1 cellular context compared by ENCODE assay signal in the genomic region with DNA sequence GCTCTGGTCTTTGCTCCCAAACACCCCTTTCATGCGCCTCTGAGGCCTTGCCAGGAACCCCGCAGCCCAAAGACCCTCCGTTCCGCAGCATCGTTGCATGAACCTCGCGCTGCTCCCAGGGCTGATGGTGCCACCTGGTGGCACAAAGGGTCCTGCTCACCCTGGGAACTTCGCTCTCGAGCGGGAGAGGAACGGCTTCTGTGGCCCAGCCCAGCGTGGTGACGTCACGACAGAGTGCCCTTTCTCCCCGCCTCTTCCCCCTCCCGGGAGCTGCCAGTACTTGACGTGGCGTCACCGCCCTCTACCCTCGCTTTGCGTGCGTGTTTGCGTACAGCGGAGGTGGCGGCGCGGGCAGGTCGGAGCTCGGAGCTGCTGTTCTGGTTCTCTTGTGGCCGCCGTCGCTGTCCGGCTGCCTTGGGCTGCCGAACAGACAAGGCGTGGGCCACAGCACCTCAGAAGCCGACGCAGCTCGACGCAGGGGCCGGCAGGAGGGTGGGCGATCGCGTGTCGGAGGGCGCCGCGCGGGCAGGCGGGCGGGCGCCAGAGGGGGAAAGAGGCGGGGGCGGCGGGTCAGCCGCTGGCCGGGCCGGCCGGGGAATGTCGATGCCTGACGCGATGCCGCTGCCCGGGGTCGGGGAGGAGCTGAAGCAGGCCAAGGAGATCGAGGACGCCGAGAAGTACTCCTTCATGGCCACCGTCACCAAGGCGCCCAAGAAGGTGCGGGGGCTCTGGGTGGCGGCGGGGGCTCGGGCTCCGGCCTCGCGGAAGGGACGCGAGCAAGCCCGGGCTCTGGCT.
TF ChIP-seq lines count a peak whose summit lies in the region.

A gene (plus strand): TSS at position 310 of the 795 bp plus-strand sequence. CDS start 288 bp downstream, at position 598.

TF ChIP-seq in HEK293, 187 proteins besides CTCF, POLR2A, EP300 and RAD21 (continued from another document and continues in another):
- TF ChIP-seq, protein P1, sequence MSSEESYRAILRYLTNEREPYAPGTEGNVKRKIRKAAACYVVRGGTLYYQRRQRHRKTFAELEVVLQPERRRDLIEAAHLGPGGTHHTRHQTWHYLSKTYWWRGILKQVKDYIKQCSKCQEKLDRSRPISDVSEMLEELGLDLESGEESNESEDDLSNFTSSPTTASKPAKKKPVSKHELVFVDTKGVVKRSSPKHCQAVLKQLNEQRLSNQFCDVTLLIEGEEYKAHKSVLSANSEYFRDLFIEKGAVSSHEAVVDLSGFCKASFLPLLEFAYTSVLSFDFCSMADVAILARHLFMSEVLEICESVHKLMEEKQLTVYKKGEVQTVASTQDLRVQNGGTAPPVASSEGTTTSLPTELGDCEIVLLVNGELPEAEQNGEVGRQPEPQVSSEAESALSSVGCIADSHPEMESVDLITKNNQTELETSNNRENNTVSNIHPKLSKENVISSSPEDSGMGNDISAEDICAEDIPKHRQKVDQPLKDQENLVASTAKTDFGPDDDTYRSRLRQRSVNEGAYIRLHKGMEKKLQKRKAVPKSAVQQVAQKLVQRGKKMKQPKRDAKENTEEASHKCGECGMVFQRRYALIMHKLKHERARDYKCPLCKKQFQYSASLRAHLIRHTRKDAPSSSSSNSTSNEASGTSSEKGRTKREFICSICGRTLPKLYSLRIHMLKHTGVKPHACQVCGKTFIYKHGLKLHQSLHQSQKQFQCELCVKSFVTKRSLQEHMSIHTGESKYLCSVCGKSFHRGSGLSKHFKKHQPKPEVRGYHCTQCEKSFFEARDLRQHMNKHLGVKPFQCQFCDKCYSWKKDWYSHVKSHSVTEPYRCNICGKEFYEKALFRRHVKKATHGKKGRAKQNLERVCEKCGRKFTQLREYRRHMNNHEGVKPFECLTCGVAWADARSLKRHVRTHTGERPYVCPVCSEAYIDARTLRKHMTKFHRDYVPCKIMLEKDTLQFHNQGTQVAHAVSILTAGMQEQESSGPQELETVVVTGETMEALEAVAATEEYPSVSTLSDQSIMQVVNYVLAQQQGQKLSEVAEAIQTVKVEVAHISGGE (tag by site-specific recombination; conservative IDR thresholded peaks at IDR 0.05; ENCODE audit: low read depth): no peak
- TF ChIP-seq ZNF514 (tag by site-specific recombination; IDR thresholded peaks at IDR 0.05) (no peak), GLIS1 (tag by site-specific recombination; IDR thresholded peaks at IDR 0.05) (peak; percentile 78), ZNF2 (tag by site-specific recombination; IDR thresholded peaks at IDR 0.05) (peak; percentile 96), ZNF558 (tag by site-specific recombination; IDR thresholded peaks at IDR 0.05) (peak; percentile 39; the same call in 1 of the 2 replicates), GLI4 (tag by site-specific recombination; IDR thresholded peaks at IDR 0.05) (0 out of 2 replicates have a peak, but pooled peaks have one; percentile 13), ZNF223 (tag by site-specific recombination; IDR thresholded peaks at IDR 0.05) (no peak), SP7 (tag by site-specific recombination; IDR thresholded peaks at IDR 0.05) (peak; percentile 87), SALL2 (tag by site-specific recombination; IDR thresholded peaks at IDR 0.05; ENCODE audit: borderline replicate concordance) (no peak), ZNF707 (tag by site-specific recombination; IDR thresholded peaks at IDR 0.05) (no peak), ZNF664 (tag by site-specific recombination; IDR thresholded peaks at IDR 0.05) (no peak), YY1 (tag by site-specific recombination; IDR thresholded peaks at IDR 0.05) (peak; percentile 78; the same call in 1 of the 2 replicates), ZNF266 (tag by site-specific recombination; IDR thresholded peaks at IDR 0.05; ENCODE audit: low read depth) (no peak), ZFP3 (tag by site-specific recombination; IDR thresholded peaks at IDR 0.05; ENCODE audit: low read depth) (no peak), ZBTB20 (tag by site-specific recombination; IDR thresholded peaks at IDR 0.05) (peak; percentile 83), ZNF146 (tag by site-specific recombination; IDR thresholded peaks at IDR 0.05) (no peak), ZNF23 (tag by site-specific recombination; IDR thresholded peaks at IDR 0.05; ENCODE audit: borderline replicate concordance) (no peak), TCF7L2 (IDR thresholded peaks at IDR 0.05; ENCODE audit: borderline replicate concordance, low read depth, low read length) (no peak), KLF10 (tag by site-specific recombination; IDR thresholded peaks at IDR 0.05) (no peak), ZNF24 (tag by site-specific recombination; IDR thresholded peaks at IDR 0.05) (peak; percentile 52; the same call in 1 of the 2 replicates), ZNF747 (tag by site-specific recombination; IDR thresholded peaks at IDR 0.05) (no peak), ZNF19 (tag by site-specific recombination; IDR thresholded peaks at IDR 0.05; ENCODE audit: low read depth) (no peak), ZNF585B (tag by site-specific recombination; IDR thresholded peaks at IDR 0.05) (no peak), ZNF292 (tag by site-specific recombination; IDR thresholded peaks at IDR 0.05; ENCODE audit: borderline replicate concordance, low read depth) (no peak), ZNF596 (tag by site-specific recombination; IDR thresholded peaks at IDR 0.05) (no peak), PRDM1 (tag by site-specific recombination; IDR thresholded peaks at IDR 0.05) (peak; percentile 53; the same call in 1 of the 2 replicates), ZNF777 (tag by site-specific recombination; IDR thresholded peaks at IDR 0.05; ENCODE audit: borderline replicate concordance) (no peak), ZFP69B (tag by site-specific recombination; IDR thresholded peaks at IDR 0.05) (peak; percentile 15; the same call in 1 of the 2 replicates), BCL11B (tag by site-specific recombination; IDR thresholded peaks at IDR 0.05; ENCODE audit: low read depth) (no peak), WT1 (tag by site-specific recombination; IDR thresholded peaks at IDR 0.05) (peak; percentile 49; the same call in 1 of the 2 replicates), REPIN1 (tag by site-specific recombination; IDR thresholded peaks at IDR 0.05; ENCODE audit: low read depth) (no peak), ZNF354C (tag by site-specific recombination; IDR thresholded peaks at IDR 0.05; ENCODE audit: borderline replicate concordance, low read depth) (no peak), ZNF239 (tag by site-specific recombination; IDR thresholded peaks at IDR 0.05) (no peak), EGR2 (tag by site-specific recombination; IDR thresholded peaks at IDR 0.05; ENCODE audit: low read depth) (peak; percentile 94), ZNF202 (tag by site-specific recombination; IDR thresholded peaks at IDR 0.05; ENCODE audit: borderline replicate concordance) (no peak), ZNF121 (tag by site-specific recombination; IDR thresholded peaks at IDR 0.05) (no peak), ZNF169 (tag by site-specific recombination; IDR thresholded peaks at IDR 0.05) (no peak), ZNF624 (tag by site-specific recombination; IDR thresholded peaks at IDR 0.05) (no peak), ZNF600 (tag by site-specific recombination; IDR thresholded peaks at IDR 0.05) (peak; percentile 87), HOXD13 (CRISPR knock-in tag; IDR thresholded peaks at IDR 0.05; ENCODE audit: borderline replicate concordance) (no peak), ZNF610 (tag by site-specific recombination; IDR thresholded peaks at IDR 0.05; ENCODE audit: borderline replicate concordance) (no peak), ZNF548 (tag by site-specific recombination; IDR thresholded peaks at IDR 0.05) (no peak), ZNF571 (tag by site-specific recombination; IDR thresholded peaks at IDR 0.05) (no peak)
- TF ChIP-seq, protein P2, sequence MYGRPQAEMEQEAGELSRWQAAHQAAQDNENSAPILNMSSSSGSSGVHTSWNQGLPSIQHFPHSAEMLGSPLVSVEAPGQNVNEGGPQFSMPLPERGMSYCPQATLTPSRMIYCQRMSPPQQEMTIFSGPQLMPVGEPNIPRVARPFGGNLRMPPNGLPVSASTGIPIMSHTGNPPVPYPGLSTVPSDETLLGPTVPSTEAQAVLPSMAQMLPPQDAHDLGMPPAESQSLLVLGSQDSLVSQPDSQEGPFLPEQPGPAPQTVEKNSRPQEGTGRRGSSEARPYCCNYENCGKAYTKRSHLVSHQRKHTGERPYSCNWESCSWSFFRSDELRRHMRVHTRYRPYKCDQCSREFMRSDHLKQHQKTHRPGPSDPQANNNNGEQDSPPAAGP (tag by site-specific recombination; IDR thresholded peaks at IDR 0.05): peak; percentile 96
- TF ChIP-seq, protein P3, sequence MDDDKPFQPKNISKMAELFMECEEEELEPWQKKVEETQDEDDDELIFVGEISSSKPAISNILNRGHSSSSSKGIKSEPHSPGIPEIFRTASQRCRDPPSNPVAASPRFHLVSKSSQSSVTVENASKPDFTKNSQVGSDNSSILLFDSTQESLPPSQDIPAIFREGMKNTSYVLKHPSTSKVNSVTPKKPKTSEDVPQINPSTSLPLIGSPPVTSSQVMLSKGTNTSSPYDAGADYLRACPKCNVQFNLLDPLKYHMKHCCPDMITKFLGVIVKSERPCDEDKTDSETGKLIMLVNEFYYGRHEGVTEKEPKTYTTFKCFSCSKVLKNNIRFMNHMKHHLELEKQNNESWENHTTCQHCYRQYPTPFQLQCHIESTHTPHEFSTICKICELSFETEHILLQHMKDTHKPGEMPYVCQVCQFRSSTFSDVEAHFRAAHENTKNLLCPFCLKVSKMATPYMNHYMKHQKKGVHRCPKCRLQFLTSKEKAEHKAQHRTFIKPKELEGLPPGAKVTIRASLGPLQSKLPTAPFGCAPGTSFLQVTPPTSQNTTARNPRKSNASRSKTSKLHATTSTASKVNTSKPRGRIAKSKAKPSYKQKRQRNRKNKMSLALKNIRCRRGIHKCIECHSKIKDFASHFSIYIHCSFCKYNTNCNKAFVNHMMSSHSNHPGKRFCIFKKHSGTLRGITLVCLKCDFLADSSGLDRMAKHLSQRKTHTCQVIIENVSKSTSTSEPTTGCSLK (tag by site-specific recombination; IDR thresholded peaks at IDR 0.05): no peak
- TF ChIP-seq, protein P4, sequence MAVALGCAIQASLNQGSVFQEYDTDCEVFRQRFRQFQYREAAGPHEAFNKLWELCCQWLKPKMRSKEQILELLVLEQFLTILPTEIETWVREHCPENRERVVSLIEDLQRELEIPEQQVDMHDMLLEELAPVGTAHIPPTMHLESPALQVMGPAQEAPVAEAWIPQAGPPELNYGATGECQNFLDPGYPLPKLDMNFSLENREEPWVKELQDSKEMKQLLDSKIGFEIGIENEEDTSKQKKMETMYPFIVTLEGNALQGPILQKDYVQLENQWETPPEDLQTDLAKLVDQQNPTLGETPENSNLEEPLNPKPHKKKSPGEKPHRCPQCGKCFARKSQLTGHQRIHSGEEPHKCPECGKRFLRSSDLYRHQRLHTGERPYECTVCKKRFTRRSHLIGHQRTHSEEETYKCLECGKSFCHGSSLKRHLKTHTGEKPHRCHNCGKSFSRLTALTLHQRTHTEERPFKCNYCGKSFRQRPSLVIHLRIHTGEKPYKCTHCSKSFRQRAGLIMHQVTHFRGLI (tag by site-specific recombination; IDR thresholded peaks at IDR 0.05): no peak
- TF ChIP-seq, protein P5, sequence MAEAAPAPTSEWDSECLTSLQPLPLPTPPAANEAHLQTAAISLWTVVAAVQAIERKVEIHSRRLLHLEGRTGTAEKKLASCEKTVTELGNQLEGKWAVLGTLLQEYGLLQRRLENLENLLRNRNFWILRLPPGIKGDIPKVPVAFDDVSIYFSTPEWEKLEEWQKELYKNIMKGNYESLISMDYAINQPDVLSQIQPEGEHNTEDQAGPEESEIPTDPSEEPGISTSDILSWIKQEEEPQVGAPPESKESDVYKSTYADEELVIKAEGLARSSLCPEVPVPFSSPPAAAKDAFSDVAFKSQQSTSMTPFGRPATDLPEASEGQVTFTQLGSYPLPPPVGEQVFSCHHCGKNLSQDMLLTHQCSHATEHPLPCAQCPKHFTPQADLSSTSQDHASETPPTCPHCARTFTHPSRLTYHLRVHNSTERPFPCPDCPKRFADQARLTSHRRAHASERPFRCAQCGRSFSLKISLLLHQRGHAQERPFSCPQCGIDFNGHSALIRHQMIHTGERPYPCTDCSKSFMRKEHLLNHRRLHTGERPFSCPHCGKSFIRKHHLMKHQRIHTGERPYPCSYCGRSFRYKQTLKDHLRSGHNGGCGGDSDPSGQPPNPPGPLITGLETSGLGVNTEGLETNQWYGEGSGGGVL (tag by site-specific recombination; IDR thresholded peaks at IDR 0.05): peak; percentile 84
- TF ChIP-seq, protein P6, sequence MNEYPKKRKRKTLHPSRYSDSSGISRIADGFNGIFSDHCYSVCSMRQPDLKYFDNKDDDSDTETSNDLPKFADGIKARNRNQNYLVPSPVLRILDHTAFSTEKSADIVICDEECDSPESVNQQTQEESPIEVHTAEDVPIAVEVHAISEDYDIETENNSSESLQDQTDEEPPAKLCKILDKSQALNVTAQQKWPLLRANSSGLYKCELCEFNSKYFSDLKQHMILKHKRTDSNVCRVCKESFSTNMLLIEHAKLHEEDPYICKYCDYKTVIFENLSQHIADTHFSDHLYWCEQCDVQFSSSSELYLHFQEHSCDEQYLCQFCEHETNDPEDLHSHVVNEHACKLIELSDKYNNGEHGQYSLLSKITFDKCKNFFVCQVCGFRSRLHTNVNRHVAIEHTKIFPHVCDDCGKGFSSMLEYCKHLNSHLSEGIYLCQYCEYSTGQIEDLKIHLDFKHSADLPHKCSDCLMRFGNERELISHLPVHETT (tag by site-specific recombination; IDR thresholded peaks at IDR 0.05): peak; percentile 75
- TF ChIP-seq, protein P7, sequence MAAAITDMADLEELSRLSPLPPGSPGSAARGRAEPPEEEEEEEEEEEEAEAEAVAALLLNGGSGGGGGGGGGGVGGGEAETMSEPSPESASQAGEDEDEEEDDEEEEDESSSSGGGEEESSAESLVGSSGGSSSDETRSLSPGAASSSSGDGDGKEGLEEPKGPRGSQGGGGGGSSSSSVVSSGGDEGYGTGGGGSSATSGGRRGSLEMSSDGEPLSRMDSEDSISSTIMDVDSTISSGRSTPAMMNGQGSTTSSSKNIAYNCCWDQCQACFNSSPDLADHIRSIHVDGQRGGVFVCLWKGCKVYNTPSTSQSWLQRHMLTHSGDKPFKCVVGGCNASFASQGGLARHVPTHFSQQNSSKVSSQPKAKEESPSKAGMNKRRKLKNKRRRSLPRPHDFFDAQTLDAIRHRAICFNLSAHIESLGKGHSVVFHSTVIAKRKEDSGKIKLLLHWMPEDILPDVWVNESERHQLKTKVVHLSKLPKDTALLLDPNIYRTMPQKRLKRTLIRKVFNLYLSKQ (tag by site-specific recombination; IDR thresholded peaks at IDR 0.05; ENCODE audit: borderline replicate concordance): no peak
- TF ChIP-seq, protein P8, sequence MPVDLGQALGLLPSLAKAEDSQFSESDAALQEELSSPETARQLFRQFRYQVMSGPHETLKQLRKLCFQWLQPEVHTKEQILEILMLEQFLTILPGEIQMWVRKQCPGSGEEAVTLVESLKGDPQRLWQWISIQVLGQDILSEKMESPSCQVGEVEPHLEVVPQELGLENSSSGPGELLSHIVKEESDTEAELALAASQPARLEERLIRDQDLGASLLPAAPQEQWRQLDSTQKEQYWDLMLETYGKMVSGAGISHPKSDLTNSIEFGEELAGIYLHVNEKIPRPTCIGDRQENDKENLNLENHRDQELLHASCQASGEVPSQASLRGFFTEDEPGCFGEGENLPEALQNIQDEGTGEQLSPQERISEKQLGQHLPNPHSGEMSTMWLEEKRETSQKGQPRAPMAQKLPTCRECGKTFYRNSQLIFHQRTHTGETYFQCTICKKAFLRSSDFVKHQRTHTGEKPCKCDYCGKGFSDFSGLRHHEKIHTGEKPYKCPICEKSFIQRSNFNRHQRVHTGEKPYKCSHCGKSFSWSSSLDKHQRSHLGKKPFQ (tag by site-specific recombination; IDR thresholded peaks at IDR 0.05): no peak
